ENCODE assay signal across 9 cellular contexts in the genomic region with DNA sequence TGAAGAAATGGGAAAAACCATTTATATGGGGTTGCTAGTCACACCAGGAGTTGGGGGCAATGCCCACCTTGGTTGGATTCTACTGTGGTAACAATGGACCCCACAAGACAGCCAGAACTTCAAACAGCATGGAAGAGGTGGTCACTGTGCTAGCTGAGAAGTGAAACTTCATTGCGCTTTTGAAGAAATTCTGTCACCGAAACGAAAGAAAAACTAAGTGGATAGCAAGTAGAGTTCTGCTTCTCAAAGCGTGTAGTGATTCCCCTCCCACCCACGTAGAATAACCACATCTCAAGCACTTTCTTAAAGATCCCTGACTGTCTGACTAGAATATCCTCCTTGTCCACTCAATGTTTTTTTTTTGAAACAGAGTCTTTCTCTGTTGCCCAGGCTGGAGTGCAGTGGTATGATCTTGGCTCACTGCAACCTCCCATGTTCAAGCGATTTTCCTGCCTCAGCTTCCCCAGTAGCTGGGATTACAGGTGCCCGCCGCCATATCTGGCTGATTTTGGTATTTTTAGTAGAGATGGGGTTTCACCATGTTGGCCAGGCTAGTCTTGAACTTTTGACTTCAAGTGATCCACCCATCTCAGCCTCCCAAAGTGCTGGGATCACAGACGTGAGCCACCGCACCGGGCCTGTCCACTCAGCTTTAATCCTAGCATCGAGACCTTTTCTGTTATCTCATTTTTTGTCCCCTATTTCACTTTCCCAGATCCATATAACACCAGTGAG. TPM values are rescaled to one million over a fixed set of nuclear protein-coding genes. Genes with fewer than 3 reads are reported as not detected.
DNase-seq lines count a peak whose midpoint lies in the region; ATAC-seq and TF ChIP-seq lines count a peak whose summit lies in the region.
"Had no signal": no experiment of that assay in that cellular context is flagged by ENCODE, and none has a peak within 500 bp of the region (broad histone marks: within the 10 kb centered on the region; RNA-seq: fewer than 3 reads in every experiment).

No MANE protein-coding gene starts in this region.

- no peaks in the 10 kb centered on the region for H3K27me3 ChIP-seq in gastrocnemius medialis

- H3K36me3 Mint-ChIP-seq in activated CD4-positive, alpha-beta T cell treated with anti-CD3 and anti-CD28 coated beads, Interleukin-2, amount 10 ng/mL, durations not matched to agents 7 days and 5 days (ENCODE audit: low read depth) = no peaks in the 10 kb centered on the region
- H3K36me3 Mint-ChIP-seq in T-cell = no peaks in the 10 kb centered on the region

- no peaks in the 10 kb centered on the region for H3K9me3 ChIP-seq in gastrocnemius medialis

- H3K4me3 ChIP-seq in gastrocnemius medialis = no peak overlapping the region

- peak overlapping the region; percentile 88 for H3K27ac Mint-ChIP-seq in activated CD4-positive, alpha-beta T cell treated with anti-CD3 and anti-CD28 coated beads, Interleukin-2, amount 10 ng/mL, durations not matched to agents 7 days and 5 days
- peak overlapping the region; percentile 88 to 90 for H3K27ac Mint-ChIP-seq in T-cell

- TF ChIP-seq POLR2A in gastrocnemius medialis (IDR thresholded peaks at IDR 0.05) = no peak

- peak; percentile 18 for DNase-seq in activated CD4-positive, alpha-beta T cell treated with anti-CD3 and anti-CD28 coated beads, Interleukin-2, amount 10 ng/mL, durations not matched to agents 7 days and 5 days
- DNase-seq in activated CD4-positive, alpha-beta T cell treated with anti-CD3 and anti-CD28 coated beads, Interleukin-2, amount 50 U/mL, for 4 hours = no peak
- DNase-seq in T-cell (no peak), AG20443 (ENCODE audit: low spot score) (no peak), gastrocnemius medialis (no peak)
- no peak for DNase-seq in stimulated activated naive CD8-positive, alpha-beta T cell treated with anti-CD3 and anti-CD28 coated beads, Interleukin-15, Interleukin-2, amounts not matched to agents 100 U/mL and 50 U/mL, for 24 hours
- no peak for DNase-seq in stimulated activated CD4-positive, alpha-beta T cell treated with anti-CD3 and anti-CD28 coated beads, Interleukin-2, amount 100 ng/mL, for 24 hours

- no peaks in the 10 kb centered on the region for H3K9me3 Mint-ChIP-seq in activated CD4-positive, alpha-beta T cell treated with anti-CD3 and anti-CD28 coated beads, Interleukin-2, amount 10 ng/mL, durations not matched to agents 7 days and 5 days
- H3K9me3 Mint-ChIP-seq in T-cell = no peaks in the 10 kb centered on the region

- H3K4me1 Mint-ChIP-seq in activated CD4-positive, alpha-beta T cell treated with anti-CD3 and anti-CD28 coated beads, Interleukin-2, amount 10 ng/mL, durations not matched to agents 7 days and 5 days = peaks cover 10% of the 10 kb centered on the region
- peaks cover 0 to 18% (median 14%) of the 10 kb centered on the region in 3 donors for H3K4me1 Mint-ChIP-seq in T-cell

- CTCF ChIA-PET in activated CD4-positive, alpha-beta T cell treated with anti-CD3 and anti-CD28 coated beads, Interleukin-2, amount 10 ng/mL, durations not matched to agents 7 days and 5 days (lab: Charles Lee) = interaction anchor here (0.6 to 1.5 kb wide), 5 partner anchors 8 to 1352 kb away, joined by 3 to 4 read pairs (median 3); no protein-coding TSS in a partner anchor
- CTCF ChIA-PET in T-cell (lab: Charles Lee) = interaction anchor here in 1 of 2 donors (0.7 to 1.6 kb wide), 4 partner anchors 12 to 79 kb away, joined by 3 to 5 read pairs (median 4); no protein-coding TSS in a partner anchor

- H3K36me3 ChIP-seq in gastrocnemius medialis = no peaks in the 10 kb centered on the region

- no peaks in the 10 kb centered on the region for H3K4me1 ChIP-seq in gastrocnemius medialis

- peaks cover 8% of the 10 kb centered on the region for H3K27me3 Mint-ChIP-seq in activated CD4-positive, alpha-beta T cell treated with anti-CD3 and anti-CD28 coated beads, Interleukin-2, amount 10 ng/mL, durations not matched to agents 7 days and 5 days
- no peaks in the 10 kb centered on the region for H3K27me3 Mint-ChIP-seq in T-cell

- H3K4me3 Mint-ChIP-seq in activated CD4-positive, alpha-beta T cell treated with anti-CD3 and anti-CD28 coated beads, Interleukin-2, amount 10 ng/mL, durations not matched to agents 7 days and 5 days = peak overlapping the region; percentile 72
- H3K4me3 Mint-ChIP-seq in T-cell = peak overlapping the region; percentile 44 to 77 (median 76)

- peak; percentile 96 for ATAC-seq in HG02885 (IDR thresholded peaks at IDR 0.05; ENCODE audit: poor library complexity, unreplicated experiment)
- ATAC-seq in T-cell (replicated peaks in 1 of 4) = peak in 3 of 4 experiments; percentile 41 to 67 (median 59)
- ATAC-seq in stimulated activated naive CD8-positive, alpha-beta T cell treated with anti-CD3 and anti-CD28 coated beads, Interleukin-15, Interleukin-2, amounts not matched to agents 100 U/mL and 50 U/mL, for 24 hours = peak; percentile 80
- ATAC-seq in gastrocnemius medialis = no peak

- POLR2A ChIA-PET in activated CD4-positive, alpha-beta T cell treated with anti-CD3 and anti-CD28 coated beads, Interleukin-2, amount 10 ng/mL, durations not matched to agents 7 days and 5 days (lab: Charles Lee) = no interaction called here
- POLR2A ChIA-PET in T-cell (lab: Charles Lee) = no interaction called here

- no peak overlapping the region for H3K27ac ChIP-seq in gastrocnemius medialis

- intact Hi-C loops in gastrocnemius medialis (cut with DNase I; ENCODE audit: low total_unique reads) = no loop called here

- no peak for TF ChIP-seq CTCF in gastrocnemius medialis (IDR thresholded peaks at IDR 0.05 in 4 of 5, conservative IDR thresholded peaks at IDR 0.05 in 1 of 5)

- in situ Hi-C loops in gastrocnemius medialis (cut with MboI; ENCODE audit: low sequenced_read_pairs in 4 of 4) = no loop called here

RNA-seq across cellular contexts. Expression of a gene that starts 30.1 kb away (rescaled TPM):
- under 1 TPM in 1 of 2 experiments, not detected in 1; 0.37 TPM for total RNA-seq in activated CD4-positive, alpha-beta T cell treated with anti-CD3 and anti-CD28 coated beads, Interleukin-2, amount 10 ng/mL, durations not matched to agents 7 days and 5 days
- total RNA-seq in T-cell = 1 to 10 TPM in 3 of 5 donors, not detected in 2; 1.8 to 3.0 (median 1.9) TPM
- 1 to 10 TPM in 1 of 4 donors, under 1 TPM in 1, not detected in 2; 0.40 to 1.5 TPM for total RNA-seq in gastrocnemius medialis

RNA-seq across cellular contexts. Expression of a gene that starts 37.9 kb away (rescaled TPM):
- total RNA-seq in activated CD4-positive, alpha-beta T cell treated with anti-CD3 and anti-CD28 coated beads, Interleukin-2, amount 10 ng/mL, durations not matched to agents 7 days and 5 days = not detected
- total RNA-seq in T-cell (not detected), gastrocnemius medialis (not detected)
- total RNA-seq: pulmonary artery endothelial cell had no signal

RNA-seq across cellular contexts. Expression of a gene that starts 55.4 kb away (rescaled TPM):
- not detected for total RNA-seq in activated CD4-positive, alpha-beta T cell treated with anti-CD3 and anti-CD28 coated beads, Interleukin-2, amount 10 ng/mL, durations not matched to agents 7 days and 5 days
- total RNA-seq in T-cell (not detected), gastrocnemius medialis (not detected)
- total RNA-seq: pulmonary artery endothelial cell had no signal

RNA-seq across cellular contexts. Expression of a gene that starts 59.0 kb away (rescaled TPM):
- not detected for total RNA-seq in activated CD4-positive, alpha-beta T cell treated with anti-CD3 and anti-CD28 coated beads, Interleukin-2, amount 10 ng/mL, durations not matched to agents 7 days and 5 days
- total RNA-seq in T-cell = not detected
- total RNA-seq in gastrocnemius medialis = not detected
- total RNA-seq: pulmonary artery endothelial cell had no signal

Comparison
In these comparisons a context has a peak if more than half of its experiments do, and no peak if none do; other contexts are left out.
1. ATAC-seq: peak in HG02885 (single experiment), T-cell (3 of 4) and stimulated activated naive CD8-positive, alpha-beta T cell treated with anti-CD3 and anti-CD28 coated beads, Interleukin-15, Interleukin-2, amounts not matched to agents 100 U/mL and 50 U/mL, for 24 hours (single experiment); none in gastrocnemius medialis (0 of 2).